8 cellular contexts compared by ENCODE assay signal in the genomic region with DNA sequence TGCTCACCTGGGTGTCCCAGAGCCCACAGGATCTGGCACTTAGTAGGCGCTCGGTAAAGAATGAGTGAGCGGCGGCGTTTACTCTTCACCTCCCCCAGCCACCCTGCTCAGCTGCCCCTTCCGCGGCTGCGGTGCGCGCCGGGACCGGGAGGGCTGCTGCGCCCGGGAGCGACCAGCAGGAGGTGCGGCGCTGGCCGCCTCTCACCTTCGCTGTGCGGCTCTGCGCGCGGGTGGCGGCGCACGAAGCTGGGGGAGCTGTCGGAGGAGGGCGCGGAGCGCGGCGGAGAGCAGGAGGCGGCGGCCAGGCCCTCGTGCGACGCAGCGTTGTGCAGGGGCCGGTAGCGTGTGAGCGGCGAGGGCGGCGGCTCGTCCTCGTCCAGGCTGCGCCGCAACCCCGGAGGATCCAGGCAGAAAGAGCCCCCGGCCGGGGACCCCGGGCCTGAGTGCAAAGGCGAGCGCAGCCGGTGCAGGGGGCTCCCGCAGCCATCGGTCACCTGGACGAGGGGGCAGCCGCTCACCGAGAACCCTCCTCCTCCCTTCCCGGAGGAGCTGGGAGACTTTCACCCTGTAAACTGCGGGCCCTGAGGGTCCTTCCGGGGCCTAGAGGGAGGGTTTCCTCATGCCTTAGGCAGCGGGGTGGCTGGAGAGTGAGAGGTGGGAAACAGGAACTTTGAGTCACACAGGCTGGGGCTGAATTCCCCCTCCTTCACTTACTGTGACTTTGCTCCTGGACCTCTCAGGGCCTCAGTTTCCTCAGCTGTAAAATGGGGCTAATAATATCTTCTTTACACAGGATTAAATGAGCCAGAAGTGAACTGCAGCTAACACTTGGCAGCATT. TPM values are rescaled to one million over a fixed set of nuclear protein-coding genes. Genes with fewer than 3 reads are reported as not detected.
DNase-seq lines count a peak whose midpoint lies in the region; ATAC-seq and TF ChIP-seq lines count a peak whose summit lies in the region.

No MANE protein-coding gene starts in this region.

- H3K4me1 ChIP-seq in Caco-2, result peaks cover 11% of the 10 kb centered on the region
- peaks cover 5% of the 10 kb centered on the region for H3K4me1 ChIP-seq in mucosa of descending colon (ENCODE audit: low read depth)
- peaks cover 27 to 44% (median 33%) of the 10 kb centered on the region in 4 donors for H3K4me1 ChIP-seq in stomach

- peak in 1 of 2 experiments; percentile 17 for TF ChIP-seq CTCF in Caco-2 (IDR thresholded peaks at IDR 0.05; ENCODE audit: insufficient read depth in 1 of 2, low read depth in 1 of 2, low read length in 1 of 2, severe bottlenecking in 1 of 2, unreplicated experiment in 1 of 2)
- peak; percentile 60 for TF ChIP-seq CTCF in mucosa of descending colon (IDR thresholded peaks at IDR 0.05)
- peak in 5 of 7 experiments; percentile 51 to 73 (median 70) for TF ChIP-seq CTCF in stomach (IDR thresholded peaks at IDR 0.05)

- H3K4me3 Mint-ChIP-seq in Caco-2 (ENCODE audit: unreplicated experiment), result no peak overlapping the region

- peak; percentile 53 to 60 for DNase-seq in Caco-2
- DNase-seq in KBM-7, result peak; percentile 76
- peak; percentile 61 to 66 for DNase-seq in activated CD4-positive, alpha-beta T cell treated with anti-CD3 and anti-CD28 coated beads, Interleukin-2, amount 50 U/mL, for 48 hours
- DNase-seq in effector CD4-positive, alpha-beta T cell, result peak; percentile 44
- peak; percentile 61 to 80 (median 69) for DNase-seq in mucosa of descending colon
- peak; percentile 74 for DNase-seq in stomach
- DNase-seq in GF-D8 (lab: John Stamatoyannopoulos, UW), result no peak

- H3K9me3 Mint-ChIP-seq in Caco-2 (ENCODE audit: unreplicated experiment), result no peaks in the 10 kb centered on the region

- CTCF ChIA-PET in Caco-2 (lab: Charles Lee), result interaction anchor here (0.8 to 1.1 kb wide), 2 partner anchors 14 to 202 kb away, joined by 3 read pairs; no protein-coding TSS in a partner anchor

- H3K9me3 ChIP-seq in Caco-2 (no peaks in the 10 kb centered on the region), mucosa of descending colon (no peaks in the 10 kb centered on the region), stomach (no peaks in the 10 kb centered on the region)

- no peaks in the 10 kb centered on the region for H3K36me3 Mint-ChIP-seq in Caco-2 (ENCODE audit: insufficient read depth, unreplicated experiment)

- no peak overlapping the region for H3K4me3 ChIP-seq in Caco-2 (ENCODE audit: low read depth, low read length)
- H3K4me3 ChIP-seq in mucosa of descending colon, result no peak overlapping the region
- peak overlapping the region; percentile 14 to 41 (median 31) for H3K4me3 ChIP-seq in stomach

- H3K4me1 Mint-ChIP-seq in Caco-2 (ENCODE audit: low read depth, unreplicated experiment), result peaks cover 4% of the 10 kb centered on the region

- H3K27ac ChIP-seq in stomach, result peak overlapping the region in 3 of 5 donors; percentile 14 to 55 (median 48)

- TF ChIP-seq POLR2A in stomach (IDR thresholded peaks at IDR 0.05), result no peak

- H3K27me3 Mint-ChIP-seq in Caco-2 (ENCODE audit: insufficient read depth, unreplicated experiment), result no peaks in the 10 kb centered on the region

- H3K27me3 ChIP-seq in Caco-2 (replicated peaks; ENCODE audit: control insufficient read depth, insufficient read depth, low read length) (no peaks in the 10 kb centered on the region), stomach (peaks cover 0 to 33% (median 10%) of the 10 kb centered on the region in 3 donors)

- intact Hi-C loops in Caco-2 (cut with micrococcal nuclease; ENCODE audit: unreplicated experiment) (no loop called here), mucosa of descending colon (cut with DNase I, micrococcal nuclease) (loop anchor here in 1 of 2 donors (10.0 kb wide), 1 partner anchor 47 kb away; a partner anchor contains a TSS), stomach (cut with DNase I; ENCODE audit: low total_unique reads) (no loop called here)

- ATAC-seq in mucosa of descending colon (peak; percentile 84), GM21447 (IDR thresholded peaks at IDR 0.05; ENCODE audit: unreplicated experiment) (no peak)

- H3K27ac Mint-ChIP-seq in Caco-2 (ENCODE audit: unreplicated experiment), result no peak overlapping the region

- H3K36me3 ChIP-seq in Caco-2 (ENCODE audit: control insufficient read depth, insufficient read depth, low read length) (no peaks in the 10 kb centered on the region), mucosa of descending colon (ENCODE audit: low read depth) (no peaks in the 10 kb centered on the region), stomach (no peaks in the 10 kb centered on the region)

- no TSS peak for BruUV-seq in Caco-2 (replicated peaks; lab: Mats Ljungman, UMichigan)

- 7 to 23% (median 8%) methylated on average over 21 to 64 of the region's 64 CpGs for WGBS in stomach, 5 donors

- no peak for TF ChIP-seq EP300 in stomach (IDR thresholded peaks at IDR 0.05)

- in situ Hi-C loops in KBM-7 (cut with MboI; ENCODE audit: low pct_unique_long_range_greater_than_20kb, low sequenced_read_pairs), result loop anchor here (10.0 kb wide), 1 partner anchor 47 kb away; a partner anchor contains a TSS

- POLR2A ChIA-PET in Caco-2 (lab: Charles Lee), result no interaction called here

RNA-seq across cellular contexts. Expression of a gene that starts 12.5 kb away (rescaled TPM):
- total RNA-seq in Caco-2 (2022) (2.2 and 3.4 TPM in 2 replicates), mucosa of descending colon (1 to 10 TPM in 2 of 3 donors, under 1 TPM in 1; 0.52 to 2.6 (median 1.2) TPM), stomach (10 to 100 TPM in 1 of 5 donors, 1 to 10 TPM in 2, not detected in 2; 1.5 to 87.0 (median 1.9) TPM)
- polyA plus RNA-seq in stomach, result 1 to 10 TPM; 1.3 to 2.3 (median 1.6) TPM

RNA-seq across cellular contexts. Expression of a gene that starts 22.3 kb away (rescaled TPM):
- 10.5 and 15.2 TPM in 2 replicates for total RNA-seq in Caco-2 (2022)
- total RNA-seq in mucosa of descending colon, result 10 to 100 TPM; 51.0 to 91.6 (median 72.6) TPM
- total RNA-seq in stomach, result 100 to 1,000 TPM in 1 of 5 donors, 10 to 100 TPM in 2, 1 to 10 TPM in 2; 4.6 to 255 (median 31.2) TPM
- polyA plus RNA-seq in stomach, result 10 to 100 TPM; 13.5 to 20.6 (median 20.1) TPM

RNA-seq across cellular contexts. Expression of a gene that starts 33.1 kb away (rescaled TPM):
- total RNA-seq in Caco-2 (2022), result 74.8 and 76.2 TPM in 2 replicates
- 10 to 100 TPM; 27.3 to 47.5 (median 33.1) TPM for total RNA-seq in mucosa of descending colon
- 10 to 100 TPM; 11.6 to 64.2 (median 22.5) TPM for total RNA-seq in stomach
- 10 to 100 TPM; 13.1 to 28.8 (median 14.2) TPM for polyA plus RNA-seq in stomach

RNA-seq across cellular contexts. Expression of a gene that starts 48.4 kb away (rescaled TPM):
- not detected in 2 replicates for total RNA-seq in Caco-2 (2022)
- 10 to 100 TPM in 1 of 3 donors, 1 to 10 TPM in 1, under 1 TPM in 1; 0.64 to 30.7 (median 6.8) TPM for total RNA-seq in mucosa of descending colon
- total RNA-seq in stomach, result 10 to 100 TPM in 3 of 5 donors, 1 to 10 TPM in 2; 5.4 to 89.3 (median 21.4) TPM
- 10 to 100 TPM in 1 of 3 donors, 1 to 10 TPM in 2; 6.0 to 24.3 (median 8.7) TPM for polyA plus RNA-seq in stomach

Comparison
In these comparisons a context has a peak if more than half of its experiments do, and no peak if none do; other contexts are left out.
1. H3K4me3 ChIP-seq: peak in stomach (4 of 4); none in Caco-2 (single experiment) and mucosa of descending colon (single experiment).